25 cellular contexts compared by ENCODE assay signal in the genomic region with DNA sequence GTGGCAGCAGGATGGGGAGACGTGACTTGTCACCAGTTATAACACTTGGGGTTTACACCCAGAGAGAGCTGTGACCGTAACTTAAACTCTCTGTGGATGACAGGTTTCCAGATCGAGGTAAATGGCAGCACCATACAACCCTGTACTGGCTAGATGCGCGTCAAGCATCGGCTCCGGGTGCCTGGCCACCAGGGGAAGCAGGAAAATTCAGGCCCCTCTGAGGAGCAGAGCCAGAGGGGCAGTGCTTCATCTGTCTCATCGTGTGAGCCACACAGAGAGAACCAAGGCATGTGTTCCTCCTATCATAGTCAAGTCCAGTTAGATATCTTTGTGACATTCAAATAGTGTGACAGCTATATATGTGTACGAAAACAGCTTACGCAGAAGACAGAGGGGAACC.
"Had no signal": no experiment of that assay in that cellular context is flagged by ENCODE, and none has a peak within 500 bp of the region (broad histone marks: within the 10 kb centered on the region; RNA-seq: fewer than 3 reads in every experiment).

No MANE protein-coding gene starts in this region.

- H3K36me3 ChIP-seq: adrenal gland, esophagus muscularis mucosa, gastrocnemius medialis had no signal

- DNase-seq: activated CD4-positive, alpha-beta memory T cell treated with anti-CD3 and anti-CD28 coated beads for 36 hours; activated CD4-positive, alpha-beta T cell treated with anti-CD3 and anti-CD28 coated beads for 36 hours; activated CD4-positive, alpha-beta T cell treated with anti-CD3 and anti-CD28 coated beads, Interleukin-2, amount 10 ng/mL, durations not matched to agents 24 days and 14 days; activated CD4-positive, CD25-positive, alpha-beta regulatory T cell; activated CD4-positive, CD25-positive, alpha-beta regulatory T cell treated with anti-CD3 and anti-CD28 coated beads, Interleukin-2, amount 50 U/mL, for 72 hours; activated CD8-positive, alpha-beta memory T cell treated with anti-CD3 and anti-CD28 coated beads, Interleukin-2, amount 10 ng/mL, durations not matched to agents 7 days and 5 days; activated CD8-positive, alpha-beta memory T cell treated with anti-CD3 and anti-CD28 coated beads, Interleukin-2, amount 50 U/mL, for 4 hours; activated CD8-positive, alpha-beta T cell treated with anti-CD3 and anti-CD28 coated beads, Interleukin-2, amount 10 ng/mL, durations not matched to agents 7 days and 5 days; activated effector memory CD4-positive, alpha-beta T cell treated with anti-CD3 and anti-CD28 coated beads, Interleukin-2, amount 50 U/mL, for 16 hours; activated naive CD4-positive, alpha-beta T cell treated with anti-CD3 and anti-CD28 coated beads for 36 hours; activated naive CD8-positive, alpha-beta T cell treated with anti-CD3 and anti-CD28 coated beads for 36 hours; activated naive CD8-positive, alpha-beta T cell treated with anti-CD3 and anti-CD28 coated beads, Interleukin-2, amount 50 U/mL, for 24 hours; activated T-cell treated with anti-CD3 and anti-CD28 coated beads, Interleukin-2, amount 50 U/mL, for 1 hour; activated T-cell treated with anti-CD3 and anti-CD28 coated beads, Interleukin-2, amount 50 U/mL, for 48 hours; amygdala; aorta; body of pancreas; caudate nucleus; effector memory CD4-positive, alpha-beta T cell; erythroblast; foreskin keratinocyte; gastrocnemius medialis; T-helper 2 cell had no signal

- H3K9me3 ChIP-seq: adrenal gland, body of pancreas, esophagus muscularis mucosa, gastrocnemius medialis had no signal

- H3K27ac ChIP-seq: adrenal gland, body of pancreas, esophagus muscularis mucosa, foreskin keratinocyte, gastrocnemius medialis had no signal

- H3K4me1 ChIP-seq: adrenal gland, body of pancreas, esophagus muscularis mucosa, foreskin keratinocyte, gastrocnemius medialis had no signal

- H3K27me3 ChIP-seq: adrenal gland, body of pancreas, esophagus muscularis mucosa, foreskin keratinocyte, gastrocnemius medialis had no signal

- H3K4me3 ChIP-seq: adrenal gland, body of pancreas, esophagus muscularis mucosa, gastrocnemius medialis had no signal

- ATAC-seq: activated CD4-positive, alpha-beta T cell treated with anti-CD3 and anti-CD28 coated beads for 36 hours; activated CD8-positive, alpha-beta memory T cell treated with anti-CD3 and anti-CD28 coated beads, Interleukin-2, amount 10 ng/mL, durations not matched to agents 7 days and 5 days; activated CD8-positive, alpha-beta T cell treated with anti-CD3 and anti-CD28 coated beads, Interleukin-2, amount 10 ng/mL, durations not matched to agents 7 days and 5 days; activated naive CD8-positive, alpha-beta T cell treated with anti-CD3 and anti-CD28 coated beads, Interleukin-2, amount 50 U/mL, for 24 hours; body of pancreas; foreskin keratinocyte; gastrocnemius medialis had no signal
